ENCODE assay signal across 1 cellular context in the genomic region with DNA sequence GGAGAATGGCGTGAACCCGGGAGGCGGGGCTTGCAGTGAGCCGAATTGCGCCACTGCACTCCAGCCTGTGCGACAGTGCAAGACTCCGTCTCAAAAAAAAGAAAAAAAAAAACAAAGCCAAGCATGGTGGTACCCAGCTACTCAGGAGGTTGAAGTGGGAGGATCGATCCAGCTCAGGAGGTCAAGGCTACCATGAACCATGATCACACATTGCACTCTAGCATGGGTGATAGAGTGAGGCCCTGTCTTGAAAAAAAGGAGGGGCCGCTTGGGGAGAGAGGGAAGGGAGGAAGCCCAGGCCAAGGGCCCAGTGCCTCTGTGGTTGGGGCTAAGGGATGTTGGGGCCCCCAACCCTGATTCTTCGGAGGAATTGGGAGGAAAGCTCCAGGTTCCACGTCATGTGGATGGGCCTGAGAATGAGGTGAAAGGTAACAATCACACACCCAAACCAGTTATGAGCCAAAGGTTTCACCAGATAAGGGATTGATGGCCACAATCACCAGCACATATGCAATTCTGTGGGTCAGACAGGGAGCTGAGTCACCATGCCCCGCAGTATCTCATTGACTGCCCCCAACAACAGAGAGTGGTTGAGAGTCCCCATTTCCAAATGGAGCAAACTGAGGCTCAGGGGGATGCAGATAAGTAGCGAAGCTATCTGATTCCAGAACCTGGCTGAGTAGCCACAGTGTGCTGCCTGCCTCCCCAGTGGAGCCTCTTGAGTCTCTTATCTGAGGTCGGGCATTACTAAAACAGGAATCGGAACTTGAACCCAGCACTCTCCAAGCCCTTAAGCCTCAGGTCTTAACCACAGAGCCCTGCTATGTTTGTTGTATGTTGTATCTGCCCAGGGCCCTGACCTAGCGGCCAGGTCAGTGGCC.
TF ChIP-seq lines count a peak whose summit lies in the region.

No MANE protein-coding gene starts in this region.

TF ChIP-seq in HepG2, 621 proteins besides CTCF, POLR2A, EP300 and RAD21 (continued from another document and continues in another):
- TF ChIP-seq, protein P1, sequence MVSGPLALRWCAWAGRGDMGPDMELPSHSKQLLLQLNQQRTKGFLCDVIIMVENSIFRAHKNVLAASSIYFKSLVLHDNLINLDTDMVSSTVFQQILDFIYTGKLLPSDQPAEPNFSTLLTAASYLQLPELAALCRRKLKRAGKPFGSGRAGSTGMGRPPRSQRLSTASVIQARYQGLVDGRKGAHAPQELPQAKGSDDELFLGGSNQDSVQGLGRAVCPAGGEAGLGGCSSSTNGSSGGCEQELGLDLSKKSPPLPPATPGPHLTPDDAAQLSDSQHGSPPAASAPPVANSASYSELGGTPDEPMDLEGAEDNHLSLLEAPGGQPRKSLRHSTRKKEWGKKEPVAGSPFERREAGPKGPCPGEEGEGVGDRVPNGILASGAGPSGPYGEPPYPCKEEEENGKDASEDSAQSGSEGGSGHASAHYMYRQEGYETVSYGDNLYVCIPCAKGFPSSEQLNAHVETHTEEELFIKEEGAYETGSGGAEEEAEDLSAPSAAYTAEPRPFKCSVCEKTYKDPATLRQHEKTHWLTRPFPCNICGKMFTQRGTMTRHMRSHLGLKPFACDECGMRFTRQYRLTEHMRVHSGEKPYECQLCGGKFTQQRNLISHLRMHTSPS (CRISPR knock-in tag; IDR thresholded peaks at IDR 0.05; ENCODE audit: low read depth) = no peak
- TF ChIP-seq ZSCAN31 (CRISPR knock-in tag; IDR thresholded peaks at IDR 0.05; ENCODE audit: low read depth) (no peak), HNRNPL (IDR thresholded peaks at IDR 0.05; ENCODE audit: low read depth, low read length) (no peak), EZH2 (conservative IDR thresholded peaks at IDR 0.05; ENCODE audit: low read depth, low read length) (no peak), ZNF878 (CRISPR knock-in tag; IDR thresholded peaks at IDR 0.05) (no peak), HDAC2 (CRISPR knock-in tag; IDR thresholded peaks at IDR 0.05) (peak; percentile 57; the same call in 1 of the 2 replicates), MYNN (CRISPR knock-in tag; IDR thresholded peaks at IDR 0.05; ENCODE audit: low read depth) (no peak), IKZF4 (CRISPR knock-in tag; IDR thresholded peaks at IDR 0.05; ENCODE audit: borderline replicate concordance, low read depth, not compliant biosample characterization) (no peak), ZNF577 (CRISPR knock-in tag; IDR thresholded peaks at IDR 0.05; ENCODE audit: borderline replicate concordance, low read depth) (no peak), IKZF1 (IDR thresholded peaks at IDR 0.05) (no peak), ZSCAN30 (CRISPR knock-in tag; IDR thresholded peaks at IDR 0.05) (no peak), HNF4G (IDR thresholded peaks at IDR 0.05; ENCODE audit: borderline replicate concordance, low read depth, low read length) (no peak), HNF4G (CRISPR knock-in tag; IDR thresholded peaks at IDR 0.05; ENCODE audit: borderline replicate concordance, low read depth) (no peak), PREB (CRISPR knock-in tag; IDR thresholded peaks at IDR 0.05) (no peak), ZBTB20 (CRISPR knock-in tag; IDR thresholded peaks at IDR 0.05; ENCODE audit: borderline replicate concordance, low read depth) (peak; percentile 42; the same call in 1 of the 2 replicates), FOXM1 (CRISPR knock-in tag; IDR thresholded peaks at IDR 0.05) (no peak), ZFP1 (CRISPR knock-in tag; IDR thresholded peaks at IDR 0.05) (no peak), ZNF7 (CRISPR knock-in tag; IDR thresholded peaks at IDR 0.05) (no peak), ZNF569 (CRISPR knock-in tag; IDR thresholded peaks at IDR 0.05; ENCODE audit: borderline replicate concordance) (no peak), PAF1 (CRISPR knock-in tag; IDR thresholded peaks at IDR 0.05) (no peak), NCOA2 (CRISPR knock-in tag; IDR thresholded peaks at IDR 0.05) (peak; percentile 19; the same call in 1 of the 2 replicates), ZMYM4 (CRISPR knock-in tag; IDR thresholded peaks at IDR 0.05) (no peak), XRCC5 (optimal IDR thresholded peaks at IDR 0.05; ENCODE audit: low read length) (no peak), ZNF510 (CRISPR knock-in tag; IDR thresholded peaks at IDR 0.05; ENCODE audit: low read depth) (no peak), ZNF407 (CRISPR knock-in tag; IDR thresholded peaks at IDR 0.05; ENCODE audit: not compliant biosample characterization) (no peak)
- TF ChIP-seq, protein P2, sequence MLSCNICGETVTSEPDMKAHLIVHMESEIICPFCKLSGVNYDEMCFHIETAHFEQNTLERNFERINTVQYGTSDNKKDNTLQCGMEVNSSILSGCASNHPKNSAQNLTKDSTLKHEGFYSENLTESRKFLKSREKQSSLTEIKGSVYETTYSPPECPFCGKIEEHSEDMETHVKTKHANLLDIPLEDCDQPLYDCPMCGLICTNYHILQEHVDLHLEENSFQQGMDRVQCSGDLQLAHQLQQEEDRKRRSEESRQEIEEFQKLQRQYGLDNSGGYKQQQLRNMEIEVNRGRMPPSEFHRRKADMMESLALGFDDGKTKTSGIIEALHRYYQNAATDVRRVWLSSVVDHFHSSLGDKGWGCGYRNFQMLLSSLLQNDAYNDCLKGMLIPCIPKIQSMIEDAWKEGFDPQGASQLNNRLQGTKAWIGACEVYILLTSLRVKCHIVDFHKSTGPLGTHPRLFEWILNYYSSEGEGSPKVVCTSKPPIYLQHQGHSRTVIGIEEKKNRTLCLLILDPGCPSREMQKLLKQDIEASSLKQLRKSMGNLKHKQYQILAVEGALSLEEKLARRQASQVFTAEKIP (CRISPR knock-in tag; IDR thresholded peaks at IDR 0.05; ENCODE audit: borderline replicate concordance) = no peak
- TF ChIP-seq, protein P3, sequence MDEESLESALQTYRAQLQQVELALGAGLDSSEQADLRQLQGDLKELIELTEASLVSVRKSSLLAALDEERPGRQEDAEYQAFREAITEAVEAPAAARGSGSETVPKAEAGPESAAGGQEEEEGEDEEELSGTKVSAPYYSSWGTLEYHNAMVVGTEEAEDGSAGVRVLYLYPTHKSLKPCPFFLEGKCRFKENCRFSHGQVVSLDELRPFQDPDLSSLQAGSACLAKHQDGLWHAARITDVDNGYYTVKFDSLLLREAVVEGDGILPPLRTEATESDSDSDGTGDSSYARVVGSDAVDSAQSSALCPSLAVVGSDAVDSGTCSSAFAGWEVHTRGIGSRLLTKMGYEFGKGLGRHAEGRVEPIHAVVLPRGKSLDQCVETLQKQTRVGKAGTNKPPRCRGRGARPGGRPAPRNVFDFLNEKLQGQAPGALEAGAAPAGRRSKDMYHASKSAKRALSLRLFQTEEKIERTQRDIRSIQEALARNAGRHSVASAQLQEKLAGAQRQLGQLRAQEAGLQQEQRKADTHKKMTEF (CRISPR knock-in tag; IDR thresholded peaks at IDR 0.05) = no peak
- TF ChIP-seq, protein P4, sequence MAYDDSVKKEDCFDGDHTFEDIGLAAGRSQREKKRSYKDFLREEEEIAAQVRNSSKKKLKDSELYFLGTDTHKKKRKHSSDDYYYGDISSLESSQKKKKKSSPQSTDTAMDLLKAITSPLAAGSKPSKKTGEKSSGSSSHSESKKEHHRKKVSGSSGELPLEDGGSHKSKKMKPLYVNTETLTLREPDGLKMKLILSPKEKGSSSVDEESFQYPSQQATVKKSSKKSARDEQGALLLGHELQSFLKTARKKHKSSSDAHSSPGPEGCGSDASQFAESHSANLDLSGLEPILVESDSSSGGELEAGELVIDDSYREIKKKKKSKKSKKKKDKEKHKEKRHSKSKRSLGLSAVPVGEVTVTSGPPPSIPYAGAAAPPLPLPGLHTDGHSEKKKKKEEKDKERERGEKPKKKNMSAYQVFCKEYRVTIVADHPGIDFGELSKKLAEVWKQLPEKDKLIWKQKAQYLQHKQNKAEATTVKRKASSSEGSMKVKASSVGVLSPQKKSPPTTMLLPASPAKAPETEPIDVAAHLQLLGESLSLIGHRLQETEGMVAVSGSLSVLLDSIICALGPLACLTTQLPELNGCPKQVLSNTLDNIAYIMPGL (CRISPR knock-in tag; IDR thresholded peaks at IDR 0.05; ENCODE audit: borderline replicate concordance in 1 of 2, low read depth in 1 of 2) = no peak; a peak in 1 of 4 replicates
- TF ChIP-seq, protein P5, sequence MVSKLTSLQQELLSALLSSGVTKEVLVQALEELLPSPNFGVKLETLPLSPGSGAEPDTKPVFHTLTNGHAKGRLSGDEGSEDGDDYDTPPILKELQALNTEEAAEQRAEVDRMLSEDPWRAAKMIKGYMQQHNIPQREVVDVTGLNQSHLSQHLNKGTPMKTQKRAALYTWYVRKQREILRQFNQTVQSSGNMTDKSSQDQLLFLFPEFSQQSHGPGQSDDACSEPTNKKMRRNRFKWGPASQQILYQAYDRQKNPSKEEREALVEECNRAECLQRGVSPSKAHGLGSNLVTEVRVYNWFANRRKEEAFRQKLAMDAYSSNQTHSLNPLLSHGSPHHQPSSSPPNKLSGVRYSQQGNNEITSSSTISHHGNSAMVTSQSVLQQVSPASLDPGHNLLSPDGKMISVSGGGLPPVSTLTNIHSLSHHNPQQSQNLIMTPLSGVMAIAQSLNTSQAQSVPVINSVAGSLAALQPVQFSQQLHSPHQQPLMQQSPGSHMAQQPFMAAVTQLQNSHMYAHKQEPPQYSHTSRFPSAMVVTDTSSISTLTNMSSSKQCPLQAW (CRISPR knock-in tag; IDR thresholded peaks at IDR 0.05) = no peak
- TF ChIP-seq, protein P6, sequence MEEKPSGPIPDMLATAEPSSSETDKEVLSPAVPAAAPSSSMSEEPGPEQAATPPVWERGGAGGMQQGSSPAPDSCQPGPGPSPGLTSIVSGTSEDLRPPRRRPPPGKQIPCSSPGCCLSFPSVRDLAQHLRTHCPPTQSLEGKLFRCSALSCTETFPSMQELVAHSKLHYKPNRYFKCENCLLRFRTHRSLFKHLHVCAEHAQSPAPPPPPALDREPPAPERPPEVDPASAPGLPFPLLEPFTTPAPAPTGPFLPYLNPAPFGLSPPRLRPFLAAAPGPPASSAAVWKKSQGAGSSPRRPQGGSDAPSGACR (CRISPR knock-in tag; IDR thresholded peaks at IDR 0.05) = no peak
- TF ChIP-seq, protein P7, sequence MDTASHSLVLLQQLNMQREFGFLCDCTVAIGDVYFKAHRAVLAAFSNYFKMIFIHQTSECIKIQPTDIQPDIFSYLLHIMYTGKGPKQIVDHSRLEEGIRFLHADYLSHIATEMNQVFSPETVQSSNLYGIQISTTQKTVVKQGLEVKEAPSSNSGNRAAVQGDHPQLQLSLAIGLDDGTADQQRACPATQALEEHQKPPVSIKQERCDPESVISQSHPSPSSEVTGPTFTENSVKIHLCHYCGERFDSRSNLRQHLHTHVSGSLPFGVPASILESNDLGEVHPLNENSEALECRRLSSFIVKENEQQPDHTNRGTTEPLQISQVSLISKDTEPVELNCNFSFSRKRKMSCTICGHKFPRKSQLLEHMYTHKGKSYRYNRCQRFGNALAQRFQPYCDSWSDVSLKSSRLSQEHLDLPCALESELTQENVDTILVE (CRISPR knock-in tag; IDR thresholded peaks at IDR 0.05) = no peak; the same call in 1 of the 2 replicates
